8 cellular contexts compared by ENCODE assay signal in the genomic region with DNA sequence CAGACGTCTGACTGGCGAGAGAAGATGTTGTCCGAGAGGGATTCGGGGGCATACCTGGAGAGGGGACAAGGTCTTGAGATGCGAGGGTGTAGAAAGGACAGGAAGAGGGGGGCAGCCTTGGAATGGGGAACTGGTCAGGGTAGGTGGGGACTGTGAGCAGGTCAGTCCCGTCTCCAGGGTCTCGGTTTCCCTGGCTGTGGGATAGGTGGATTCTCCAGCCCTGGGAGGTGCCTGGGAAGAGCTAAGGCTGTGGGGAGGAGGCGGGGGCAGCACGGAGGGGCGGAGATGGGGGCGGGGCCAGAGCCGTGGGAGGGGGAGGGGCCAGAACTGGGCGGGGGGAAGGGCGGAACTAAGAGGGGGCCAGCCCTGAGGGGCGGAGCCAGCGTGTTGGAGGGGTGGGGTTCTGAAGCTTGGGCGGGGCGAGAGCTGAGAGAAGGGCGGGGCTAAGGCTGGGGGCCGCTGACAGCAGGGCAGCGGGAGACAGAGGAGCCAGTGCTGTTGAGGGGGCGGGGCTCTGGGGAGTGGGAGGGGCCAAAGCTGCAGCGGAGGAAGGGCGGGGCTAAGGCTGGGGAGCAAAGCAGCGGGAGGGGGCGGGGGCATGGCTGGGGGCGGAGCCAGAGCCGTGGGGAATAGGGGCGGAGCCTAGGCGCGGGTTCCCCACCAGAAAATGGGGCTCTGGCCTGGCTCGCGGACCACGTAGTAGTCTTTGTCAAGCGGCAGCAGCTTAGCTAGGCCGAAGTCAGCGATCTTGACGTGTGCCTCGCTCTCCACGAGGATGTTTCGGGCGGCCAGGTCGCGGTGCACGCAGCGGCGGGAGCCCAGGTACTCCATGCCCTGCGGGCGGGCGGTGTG. TPM values are rescaled to one million over a fixed set of nuclear protein-coding genes. Genes with fewer than 3 reads are reported as not detected.
DNase-seq lines count a peak whose midpoint lies in the region; ATAC-seq and TF ChIP-seq lines count a peak whose summit lies in the region.

No MANE protein-coding gene starts in this region.

- DNase-seq in AG10803 (ENCODE audit: low read depth): peak; percentile 57
- no peak for DNase-seq in HFF-Myc (ENCODE audit: extremely low read depth, low read depth)
- peak; percentile 95 for DNase-seq in RWPE2 (ENCODE audit: low spot score)
- DNase-seq in MM.1S: no peak

- H3K4me3 ChIP-seq in AG10803 (ENCODE audit: low read length): peak overlapping the region; percentile 30
- H3K4me3 ChIP-seq in HFF-Myc (replicated peaks; ENCODE audit: low read depth, low read length): peak overlapping the region; percentile 30
- peak overlapping the region; percentile 57 for H3K4me3 ChIP-seq in RWPE2 (ENCODE audit: severe bottlenecking)
- H3K4me3 ChIP-seq in iPS-20b (ENCODE audit: low read length): peak overlapping the region; percentile 79
- no peak overlapping the region for H3K4me3 ChIP-seq in skeletal muscle satellite cell (ENCODE audit: low read length)
- no peak overlapping the region for H3K4me3 ChIP-seq in MM.1S (ENCODE audit: low read length)

- no peaks in the 10 kb centered on the region for H3K27me3 ChIP-seq in RWPE2 (ENCODE audit: insufficient read depth, poor library complexity, severe bottlenecking)
- peaks cover 6% of the 10 kb centered on the region for H3K27me3 ChIP-seq in iPS-20b (ENCODE audit: insufficient read depth, low read length)
- peaks cover 48% of the 10 kb centered on the region for H3K27me3 ChIP-seq in skeletal muscle satellite cell (ENCODE audit: control insufficient read depth, insufficient read depth, low read length)
- no peaks in the 10 kb centered on the region for H3K27me3 ChIP-seq in MM.1S (replicated peaks; ENCODE audit: insufficient read depth, low read length)

- H3F3A ChIP-seq in MM.1S (ENCODE audit: insufficient read depth, low read length): no peaks in the 10 kb centered on the region

- H3K9ac ChIP-seq in iPS-20b (ENCODE audit: low read depth, low read length) (peak overlapping the region; percentile 68), skeletal muscle satellite cell (ENCODE audit: low read depth, low read length) (no peak overlapping the region), MM.1S (ENCODE audit: low read length) (no peak overlapping the region)

- H3K4me1 Mint-ChIP-seq in brain: peaks cover 12% of the 10 kb centered on the region

- ATAC-seq in RWPE2 (ENCODE audit: low read depth) (peak; percentile 90), GM21390 (IDR thresholded peaks at IDR 0.05; ENCODE audit: unreplicated experiment) (no peak)

- H3K9me3 Mint-ChIP-seq in brain: no peaks in the 10 kb centered on the region

- H3K4me3 Mint-ChIP-seq in brain: peak overlapping the region; percentile 86 to 95 (median 90)

- H3K27me3 Mint-ChIP-seq in brain: peaks cover 2% of the 10 kb centered on the region

- H3K36me3 Mint-ChIP-seq in brain: no peaks in the 10 kb centered on the region

- no peak for TF ChIP-seq CTCF in AG10803 (conservative IDR thresholded peaks at IDR 0.05; ENCODE audit: low read length)
- no peak for TF ChIP-seq CTCF in HFF-Myc (IDR thresholded peaks at IDR 0.05; ENCODE audit: low read depth, low read length, missing control alignments)
- TF ChIP-seq CTCF in RWPE2 (IDR thresholded peaks at IDR 0.05; ENCODE audit: poor library complexity, severe bottlenecking): no peak
- TF ChIP-seq CTCF in brain (conservative IDR thresholded peaks at IDR 0.05): no peak
- no peak for TF ChIP-seq CTCF in MM.1S (IDR thresholded peaks at IDR 0.05; ENCODE audit: low read length)

- H3K4me1 ChIP-seq in RWPE2 (ENCODE audit: insufficient read depth, poor library complexity, severe bottlenecking) (no peaks in the 10 kb centered on the region), iPS-20b (ENCODE audit: insufficient read depth, low read length) (peaks cover 3% of the 10 kb centered on the region; the same call in 1 of the 2 replicates), skeletal muscle satellite cell (ENCODE audit: control insufficient read depth, insufficient read depth, low read length) (peaks cover 3% of the 10 kb centered on the region), MM.1S (ENCODE audit: low read length) (no peaks in the 10 kb centered on the region)

- peak overlapping the region; percentile 57 for H3K27ac ChIP-seq in RWPE2 (ENCODE audit: poor library complexity, severe bottlenecking)
- H3K27ac ChIP-seq in iPS-20b (ENCODE audit: low read length): peak overlapping the region; percentile 40
- no peak overlapping the region for H3K27ac ChIP-seq in MM.1S (ENCODE audit: low read length)

- H3K9me3 ChIP-seq in RWPE2 (ENCODE audit: severe bottlenecking) (no peaks in the 10 kb centered on the region), iPS-20b (ENCODE audit: insufficient read depth, low read depth, low read length) (no peaks in the 10 kb centered on the region), skeletal muscle satellite cell (replicated peaks; ENCODE audit: low read length) (no peaks in the 10 kb centered on the region), MM.1S (replicated peaks; ENCODE audit: insufficient read depth, low read length) (no peaks in the 10 kb centered on the region)

- no peaks in the 10 kb centered on the region for H3K9me2 ChIP-seq in MM.1S (replicated peaks; ENCODE audit: insufficient read depth, low read length)

- H3K27ac Mint-ChIP-seq in brain: peak overlapping the region; percentile 8 to 96 (median 91)

- no peaks in the 10 kb centered on the region for H3K79me2 ChIP-seq in MM.1S (ENCODE audit: low read length)

- H3K36me3 ChIP-seq in RWPE2 (ENCODE audit: low read depth): no peaks in the 10 kb centered on the region
- H3K36me3 ChIP-seq in iPS-20b (ENCODE audit: insufficient read depth, low read depth, low read length): no peaks in the 10 kb centered on the region
- H3K36me3 ChIP-seq in skeletal muscle satellite cell (ENCODE audit: insufficient read depth, low read length): no peaks in the 10 kb centered on the region
- H3K36me3 ChIP-seq in MM.1S (replicated peaks; ENCODE audit: insufficient read depth, low read length): no peaks in the 10 kb centered on the region

- H4K20me1 ChIP-seq in MM.1S (ENCODE audit: insufficient read depth, low read length): no peaks in the 10 kb centered on the region

- no peak overlapping the region for H2AFZ ChIP-seq in MM.1S (ENCODE audit: low read length)

- peak overlapping the region; percentile 58 for H3K4me2 ChIP-seq in skeletal muscle satellite cell (ENCODE audit: low read length)
- no peak overlapping the region for H3K4me2 ChIP-seq in MM.1S (ENCODE audit: low read depth, low read length)

RNA-seq across cellular contexts. Expression of gene INSL3, which starts 9.5 kb away (rescaled TPM):
- polyA plus RNA-seq in brain (ENCODE audit: insufficient read depth, low read depth, low replicate concordance): 0.66 TPM
- total RNA-seq in skeletal muscle satellite cell (2012; rRNA removed): not detected in 2 replicates

RNA-seq across cellular contexts. Expression of gene JAK3, which starts 17.0 kb away (rescaled TPM):
- 0.48 TPM for polyA plus RNA-seq in brain (ENCODE audit: insufficient read depth, low read depth, low replicate concordance)
- 1.3 and 2.3 TPM in 2 replicates for total RNA-seq in skeletal muscle satellite cell (2012; rRNA removed)

RNA-seq across cellular contexts. Expression of gene RPL18A, which starts 28.9 kb away (rescaled TPM):
- polyA plus RNA-seq in brain (ENCODE audit: insufficient read depth, low read depth, low replicate concordance): 2,732 TPM
- 1,198 and 1,657 TPM in 2 replicates for total RNA-seq in skeletal muscle satellite cell (2012; rRNA removed)

RNA-seq across cellular contexts. Expression of gene B3GNT3, which starts 35.9 kb away (rescaled TPM):
- not detected for polyA plus RNA-seq in brain (ENCODE audit: insufficient read depth, low read depth, low replicate concordance)
- not detected in 2 replicates for total RNA-seq in skeletal muscle satellite cell (2012; rRNA removed)

RNA-seq across cellular contexts. Expression of gene SLC5A5, which starts 41.0 kb away (rescaled TPM):
- polyA plus RNA-seq in brain (ENCODE audit: insufficient read depth, low read depth, low replicate concordance): 0.42 TPM
- total RNA-seq in skeletal muscle satellite cell (2012; rRNA removed): under 0.01 TPM in 1 of 2 replicates, not detected in the other

Comparison
In these comparisons a context has a peak if more than half of its experiments do, and no peak if none do; other contexts are left out.
1. DNase-seq: peak in AG10803 (single experiment) and RWPE2 (single experiment); none in HFF-Myc (single experiment) and MM.1S (single experiment).
2. H3K4me3 ChIP-seq: peak in AG10803 (single experiment), HFF-Myc (single experiment), RWPE2 (single experiment) and iPS-20b (single experiment); none in skeletal muscle satellite cell (single experiment) and MM.1S (single experiment).